1 cellular context compared by ENCODE assay signal in genomic region chr20:37378785-37379598, GRCh38.
TF ChIP-seq lines count a peak whose summit lies in the region.

No MANE protein-coding gene starts in this region.

TF ChIP-seq in HepG2, 621 proteins besides CTCF, POLR2A, EP300 and RAD21 (continued from another document and continues in another):
- TF ChIP-seq ZNF773 (CRISPR knock-in tag; IDR thresholded peaks at IDR 0.05; ENCODE audit: borderline replicate concordance): no peak
- TF ChIP-seq ZMYM3 (CRISPR knock-in tag; IDR thresholded peaks at IDR 0.05): no peak
- TF ChIP-seq ZNF121 (CRISPR knock-in tag; IDR thresholded peaks at IDR 0.05): no peak
- TF ChIP-seq SKI (IDR thresholded peaks at IDR 0.05; ENCODE audit: partially characterized antibody): no peak
- peak; percentile 57 for TF ChIP-seq PATZ1 (CRISPR knock-in tag; IDR thresholded peaks at IDR 0.05)
- no peak for TF ChIP-seq RFXANK (CRISPR knock-in tag; IDR thresholded peaks at IDR 0.05)
- no peak for TF ChIP-seq MXI1 (IDR thresholded peaks at IDR 0.05; ENCODE audit: borderline replicate concordance, low read depth, low read length)
- TF ChIP-seq ZMAT5 (CRISPR knock-in tag; IDR thresholded peaks at IDR 0.05; ENCODE audit: borderline replicate concordance, low read depth): no peak
- TF ChIP-seq SIN3B (IDR thresholded peaks at IDR 0.05; ENCODE audit: low read length): no peak
- no peak for TF ChIP-seq SMARCE1 (IDR thresholded peaks at IDR 0.05; ENCODE audit: borderline replicate concordance)
- TF ChIP-seq ZNF570 (CRISPR knock-in tag; IDR thresholded peaks at IDR 0.05; ENCODE audit: borderline replicate concordance): no peak
- no peak for TF ChIP-seq ZNF646 (CRISPR knock-in tag; IDR thresholded peaks at IDR 0.05)
- no peak for TF ChIP-seq ZFP91 (CRISPR knock-in tag; IDR thresholded peaks at IDR 0.05; ENCODE audit: borderline replicate concordance)
- no peak for TF ChIP-seq MIER3 (CRISPR knock-in tag; IDR thresholded peaks at IDR 0.05; ENCODE audit: borderline replicate concordance)
- TF ChIP-seq ZNF784 (CRISPR knock-in tag; IDR thresholded peaks at IDR 0.05; ENCODE audit: borderline replicate concordance): no peak
- TF ChIP-seq ZBTB20 (CRISPR knock-in tag; IDR thresholded peaks at IDR 0.05; ENCODE audit: borderline replicate concordance, low read depth): no peak
- peak; percentile 42; the same call in 1 of the 2 replicates for TF ChIP-seq ZNF776 (CRISPR knock-in tag; IDR thresholded peaks at IDR 0.05)
- 0 out of 2 replicates have a peak, but pooled peaks have one; percentile 39 for TF ChIP-seq ELF3 (CRISPR knock-in tag; IDR thresholded peaks at IDR 0.05)
- TF ChIP-seq SALL1 (CRISPR knock-in tag; IDR thresholded peaks at IDR 0.05): 0 out of 2 replicates have a peak, but pooled peaks have one; percentile 15
- no peak for TF ChIP-seq PTBP1 (IDR thresholded peaks at IDR 0.05; ENCODE audit: low read depth, low read length, poor library complexity, severe bottlenecking)
- no peak; the same call in none of the 2 replicates for TF ChIP-seq ZNF768 (CRISPR knock-in tag; IDR thresholded peaks at IDR 0.05)
- TF ChIP-seq ZBTB44 (CRISPR knock-in tag; IDR thresholded peaks at IDR 0.05): no peak
- no peak for TF ChIP-seq ZSCAN29 (CRISPR knock-in tag; conservative IDR thresholded peaks at IDR 0.05)
- TF ChIP-seq NCOR1 (IDR thresholded peaks at IDR 0.05; ENCODE audit: borderline replicate concordance, low read length): no peak
- TF ChIP-seq ZNF225 (CRISPR knock-in tag; IDR thresholded peaks at IDR 0.05): peak; percentile 21; the same call in 1 of the 2 replicates
- no peak for TF ChIP-seq TFE3 (CRISPR knock-in tag; IDR thresholded peaks at IDR 0.05)
- TF ChIP-seq WIZ (CRISPR knock-in tag; IDR thresholded peaks at IDR 0.05): no peak
- TF ChIP-seq ZBTB21 (CRISPR knock-in tag; IDR thresholded peaks at IDR 0.05): no peak
- no peak for TF ChIP-seq PAWR (CRISPR knock-in tag; IDR thresholded peaks at IDR 0.05; ENCODE audit: borderline replicate concordance)
- no peak for TF ChIP-seq SRSF9 (IDR thresholded peaks at IDR 0.05; ENCODE audit: borderline replicate concordance, insufficient read depth, low read depth, low read length, poor library complexity, severe bottlenecking)
- no peak for TF ChIP-seq HES4 (CRISPR knock-in tag; IDR thresholded peaks at IDR 0.05; ENCODE audit: borderline replicate concordance)
- no peak for TF ChIP-seq ZNF180 (CRISPR knock-in tag; IDR thresholded peaks at IDR 0.05; ENCODE audit: borderline replicate concordance, low read depth)
- no peak for TF ChIP-seq ZBTB37 (CRISPR knock-in tag; IDR thresholded peaks at IDR 0.05)
- no peak for TF ChIP-seq MIER2 (CRISPR knock-in tag; IDR thresholded peaks at IDR 0.05)
- TF ChIP-seq PHF20 (CRISPR knock-in tag; IDR thresholded peaks at IDR 0.05): 0 out of 2 replicates have a peak, but pooled peaks have one; percentile 7
- 0 out of 2 replicates have a peak, but pooled peaks have one; percentile 21 for TF ChIP-seq JUN (CRISPR knock-in tag; IDR thresholded peaks at IDR 0.05)
- no peak for TF ChIP-seq AGO1 (IDR thresholded peaks at IDR 0.05; ENCODE audit: low read depth, low read length, poor library complexity, severe bottlenecking)
- TF ChIP-seq SMAD1 (CRISPR knock-in tag; IDR thresholded peaks at IDR 0.05; ENCODE audit: borderline replicate concordance, low read depth): no peak
- TF ChIP-seq RERE (CRISPR knock-in tag; IDR thresholded peaks at IDR 0.05; ENCODE audit: low read depth): no peak
